In genomic region chr6:165760803-165761185, GRCh38 we compare ENCODE assay signal across 30 cellular contexts.
"Had no signal": no experiment of that assay in that cellular context is flagged by ENCODE, and none has a peak within 500 bp of the region (broad histone marks: within the 10 kb centered on the region; RNA-seq: fewer than 3 reads in every experiment).

No MANE protein-coding gene starts in this region.

- H3K9me3 Mint-ChIP-seq: stimulated activated naive CD8-positive, alpha-beta T cell treated with anti-CD3 and anti-CD28 coated beads, Interleukin-15, amount 100 ng/mL, for 72 hours had no signal

- H3K4me3 Mint-ChIP-seq: naive thymus-derived CD8-positive, alpha-beta T cell; natural killer cell treated with Interleukin-12 subunit alpha and Interleukin-12 subunit beta and Interleukin-15 and Interleukin-18, amount 100 ng/mL, for 72 hours; nephron progenitor cell; neural crest cell; stimulated activated memory B cell treated with anti-CD40 and anti-IgM and Interleukin-4, amounts not matched to agents 10 μg/mL and 1 μg/mL and 100 μg/mL, for 72 hours; stimulated activated naive CD8-positive, alpha-beta T cell treated with anti-CD3 and anti-CD28 coated beads, Interleukin-15, amount 100 ng/mL, for 72 hours; type B pancreatic cell had no signal

- H3K27me3 ChIP-seq: neutrophil, pancreas, spleen, suprapubic skin, testis, tibial artery, transverse colon, upper lobe of right lung, uterus had no signal

- H3K4me1 ChIP-seq: pancreas, psoas muscle, spleen, suprapubic skin, testis, tibial artery, transverse colon, upper lobe of right lung, uterus had no signal

- H3K27ac ChIP-seq: neutrophil, pancreas, psoas muscle, skin epidermis, spleen, suprapubic skin, testis, tibial artery, transverse colon, upper lobe of right lung, uterus had no signal

- H3K36me3 ChIP-seq: neutrophil, pancreas, spleen, suprapubic skin, tibial artery, transverse colon, upper lobe of right lung, uterus had no signal

- H3K27ac Mint-ChIP-seq: naive thymus-derived CD8-positive, alpha-beta T cell; natural killer cell treated with Interleukin-12 subunit alpha and Interleukin-12 subunit beta and Interleukin-15 and Interleukin-18, amount 100 ng/mL, for 72 hours; nephron progenitor cell; progenitor cell of endocrine pancreas; stimulated activated memory B cell treated with anti-CD40 and anti-IgM and Interleukin-4, amounts not matched to agents 10 μg/mL and 1 μg/mL and 100 μg/mL, for 72 hours; stimulated activated naive CD8-positive, alpha-beta T cell treated with anti-CD3 and anti-CD28 coated beads, Interleukin-15, amount 100 ng/mL, for 72 hours; type B pancreatic cell had no signal

- H3K27me3 Mint-ChIP-seq: stimulated activated memory B cell treated with anti-CD40 and anti-IgM and Interleukin-4, amounts not matched to agents 10 μg/mL and 1 μg/mL and 100 μg/mL, for 72 hours; type B pancreatic cell had no signal

- DNase-seq: naive thymus-derived CD8-positive, alpha-beta T cell; nephron progenitor cell; nucleus accumbens; pancreas; psoas muscle; right cardiac atrium; spleen; stimulated activated CD4-positive, alpha-beta T cell treated with anti-CD3 and anti-CD28 coated beads, Interleukin-12 subunit alpha, Interleukin-12 subunit beta, amount 100 ng/mL, for 4 hours; stimulated activated CD4-positive, alpha-beta T cell treated with anti-CD3 and anti-CD28 coated beads, Interleukin-1b, Interleukin-23, amount 100 ng/mL, for 48 hours; stimulated activated CD4-positive, alpha-beta T cell treated with anti-CD3 and anti-CD28 coated beads, Interleukin-4, amount 100 ng/mL, for 1 hour; stimulated activated CD4-positive, alpha-beta T cell treated with anti-CD3 and anti-CD28 coated beads, Interleukin-4, amount 100 ng/mL, for 4 hours; stimulated activated CD8-positive, alpha-beta memory T cell treated with anti-CD3 and anti-CD28 coated beads, Interleukin-4, amount 100 ng/mL, for 48 hours; stimulated activated naive CD4-positive, alpha-beta T cell; stimulated activated naive CD8-positive, alpha-beta T cell treated with anti-CD3 and anti-CD28 coated beads, Interleukin-15, amount 100 ng/mL, for 72 hours; stimulated activated naive CD8-positive, alpha-beta T cell treated with anti-CD3 and anti-CD28 coated beads, Interleukin-15, Interleukin-2, amounts not matched to agents 100 U/mL and 50 U/mL, for 24 hours; substantia nigra; testis; tibial artery; transverse colon; upper lobe of right lung; uterus had no signal

- H3K4me3 ChIP-seq: pancreas, psoas muscle, skin epidermis, smooth muscle cell, spleen, suprapubic skin, testis, tibial artery, transverse colon, upper lobe of right lung, uterus had no signal

- H3K4me2 ChIP-seq: smooth muscle cell had no signal

- H3K36me3 Mint-ChIP-seq: natural killer cell treated with Interleukin-12 subunit alpha and Interleukin-12 subunit beta and Interleukin-15 and Interleukin-18, amount 100 ng/mL, for 72 hours; stimulated activated memory B cell treated with anti-CD40 and anti-IgM and Interleukin-4, amounts not matched to agents 10 μg/mL and 1 μg/mL and 100 μg/mL, for 72 hours; type B pancreatic cell had no signal

- H3K4me1 Mint-ChIP-seq: stimulated activated memory B cell treated with anti-CD40 and anti-IgM and Interleukin-4, amounts not matched to agents 10 μg/mL and 1 μg/mL and 100 μg/mL, for 72 hours; stimulated activated naive CD8-positive, alpha-beta T cell treated with anti-CD3 and anti-CD28 coated beads, Interleukin-15, amount 100 ng/mL, for 72 hours had no signal

- H3K9me3 ChIP-seq: neutrophil, pancreas, psoas muscle, testis, upper lobe of right lung, uterus had no signal
